In the genomic region with DNA sequence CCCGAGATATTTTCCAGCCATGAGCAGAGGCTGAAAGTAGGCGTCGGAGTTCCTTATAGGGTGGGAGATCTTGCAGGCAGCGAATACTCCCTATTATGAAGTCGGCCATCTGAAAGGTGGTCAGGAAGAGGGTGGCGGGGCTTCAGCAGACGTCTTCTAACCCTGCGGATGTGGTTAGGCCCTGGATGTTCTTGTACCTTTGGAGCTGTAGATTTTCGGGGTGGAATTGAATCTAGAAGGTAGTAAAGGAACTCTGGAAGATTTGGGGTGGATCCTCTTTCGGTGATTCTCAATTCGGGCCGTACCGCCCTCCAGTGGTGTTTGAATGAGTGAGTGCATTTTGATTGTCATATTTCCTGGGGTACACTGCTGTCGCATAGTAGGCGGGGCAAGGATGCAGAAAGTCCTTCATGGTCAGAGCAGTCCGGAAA, we compare ENCODE assay signal across 8 cellular contexts. TPM values are rescaled to one million over a fixed set of nuclear protein-coding genes. Genes with fewer than 3 reads are reported as not detected.
DNase-seq lines count a peak whose midpoint lies in the region; ATAC-seq, FAIRE-seq and TF ChIP-seq lines count a peak whose summit lies in the region.

No MANE protein-coding gene starts in this region.

- peaks cover 0 to 8% of the 10 kb centered on the region in 2 donors for H3K4me1 ChIP-seq in right atrium auricular region

- H3K27ac ChIP-seq in SU-DHL-6 (ENCODE audit: low read depth, low read length) = peak overlapping the region; percentile 88
- H3K27ac ChIP-seq in right atrium auricular region = peak overlapping the region; percentile 88 to 92

- peak overlapping the region; percentile 72 for H3K4me2 ChIP-seq in SU-DHL-6 (ENCODE audit: low read depth, low read length, poor library complexity, severe bottlenecking)

- H2AFZ ChIP-seq in SU-DHL-6 (ENCODE audit: low read depth, low read length, severe bottlenecking) = peak overlapping the region; percentile 97

- TF ChIP-seq POLR2A in GM12892 (IDR thresholded peaks at IDR 0.05; ENCODE audit: low read depth, low read length) = no peak

- DNase-seq in GM12892 (ENCODE audit: insufficient read length) = peak; percentile 52
- DNase-seq in NCI-H1092 (lab: John Stamatoyannopoulos, UW) = peak; percentile 64
- DNase-seq in amniotic epithelial cell (ENCODE audit: low read depth) = peak; percentile 55
- DNase-seq in right atrium auricular region (ENCODE audit: low spot score) = peak; percentile 71
- peak; percentile 16 for DNase-seq in retinal pigment epithelial cell (ENCODE audit: low read depth)
- no peak for DNase-seq in retina

- TF ChIP-seq CTCF in SU-DHL-6 (IDR thresholded peaks at IDR 0.05; ENCODE audit: insufficient read depth, low read length, poor library complexity, severe bottlenecking) (peak; percentile 67), right atrium auricular region (IDR thresholded peaks at IDR 0.05) (peak in 1 of 2 donors; percentile 68), retinal pigment epithelial cell (conservative IDR thresholded peaks at IDR 0.05; ENCODE audit: low read depth, low read length) (peak; percentile 68)

- H3K27me3 ChIP-seq in SU-DHL-6 (ENCODE audit: low read length) = no peaks in the 10 kb centered on the region
- H3K27me3 ChIP-seq in right atrium auricular region = no peaks in the 10 kb centered on the region

- H4K20me1 ChIP-seq in SU-DHL-6 (ENCODE audit: low read depth, low read length) = peaks cover 5% of the 10 kb centered on the region; the same call in 1 of the 2 replicates

- H3K9me2 ChIP-seq in SU-DHL-6 (replicated peaks; ENCODE audit: insufficient read depth, low read length) = no peaks in the 10 kb centered on the region

- no peaks in the 10 kb centered on the region for H3K9me3 ChIP-seq in SU-DHL-6 (ENCODE audit: insufficient read depth, low read length)
- H3K9me3 ChIP-seq in right atrium auricular region = no peaks in the 10 kb centered on the region

- H3K79me2 ChIP-seq in SU-DHL-6 (ENCODE audit: insufficient read depth, low read length) = peaks cover 55% of the 10 kb centered on the region

- H3K9ac ChIP-seq in SU-DHL-6 (ENCODE audit: low read length) = peak overlapping the region; percentile 99

- H3F3A ChIP-seq in SU-DHL-6 (ENCODE audit: insufficient read depth) = no peaks in the 10 kb centered on the region; the same call in 1 of the 2 replicates

- FAIRE-seq in GM12892 (lab: Jason Lieb, UNC) = peak; percentile 80

- ATAC-seq in HG02678 (IDR thresholded peaks at IDR 0.05; ENCODE audit: unreplicated experiment) = peak; percentile 67

- H3K36me3 ChIP-seq in SU-DHL-6 (ENCODE audit: low read length) = no peaks in the 10 kb centered on the region
- H3K36me3 ChIP-seq in right atrium auricular region = no peaks in the 10 kb centered on the region

- H3K4me3 ChIP-seq in SU-DHL-6 (ENCODE audit: insufficient read depth, low read length, poor library complexity, severe bottlenecking) (peak overlapping the region; percentile 97), right atrium auricular region (peak overlapping the region; percentile 52 to 88), retinal pigment epithelial cell (ENCODE audit: low read length) (peak overlapping the region; percentile 99)

RNA-seq across cellular contexts. Expression of a gene that starts 0.6 kb away (rescaled TPM):
- polyA plus RNA-seq in GM12892 (2012; ENCODE audit: missing spikeins) = 70.5 TPM
- total RNA-seq in right atrium auricular region = 10 to 100 TPM; 14.3 to 17.2 TPM

RNA-seq across cellular contexts. Expression of a gene that starts 48.5 kb away (rescaled TPM):
- polyA plus RNA-seq in GM12892 (2012; ENCODE audit: missing spikeins) = 9.1 TPM
- 10 to 100 TPM; 23.3 to 25.3 TPM for total RNA-seq in right atrium auricular region
